ENCODE assay signal across 1 cellular context in genomic region chr17:7308625-7309433, GRCh38.
TF ChIP-seq lines count a peak whose summit lies in the region.

No MANE protein-coding gene starts in this region.

TF ChIP-seq in WTC11, 78 proteins besides CTCF, POLR2A, EP300 and RAD21 (continued from another document):
- TF ChIP-seq ZNF281 (CRISPR knock-in tag; IDR thresholded peaks at IDR 0.05) = no peak
- TF ChIP-seq OVOL2 (CRISPR knock-in tag; IDR thresholded peaks at IDR 0.05; ENCODE audit: borderline replicate concordance) = no peak
- 0 out of 2 replicates have a peak, but pooled peaks have one; percentile 44 for TF ChIP-seq ZNF121 (CRISPR knock-in tag; IDR thresholded peaks at IDR 0.05)
- TF ChIP-seq EMX1 (CRISPR knock-in tag; IDR thresholded peaks at IDR 0.05) = peak; percentile 64; the same call in 1 of the 2 replicates
- no peak for TF ChIP-seq ELF4 (CRISPR knock-in tag; IDR thresholded peaks at IDR 0.05; ENCODE audit: low read depth)
- no peak for TF ChIP-seq ATF1 (CRISPR knock-in tag; IDR thresholded peaks at IDR 0.05)
- no peak for TF ChIP-seq GABPB1 (CRISPR knock-in tag; IDR thresholded peaks at IDR 0.05)
- TF ChIP-seq SP1 (CRISPR knock-in tag; conservative IDR thresholded peaks at IDR 0.05) = 0 out of 2 replicates have a peak, but pooled peaks have one; percentile 36
- TF ChIP-seq CREB1 (CRISPR knock-in tag; IDR thresholded peaks at IDR 0.05) = no peak
- TF ChIP-seq, protein P1, sequence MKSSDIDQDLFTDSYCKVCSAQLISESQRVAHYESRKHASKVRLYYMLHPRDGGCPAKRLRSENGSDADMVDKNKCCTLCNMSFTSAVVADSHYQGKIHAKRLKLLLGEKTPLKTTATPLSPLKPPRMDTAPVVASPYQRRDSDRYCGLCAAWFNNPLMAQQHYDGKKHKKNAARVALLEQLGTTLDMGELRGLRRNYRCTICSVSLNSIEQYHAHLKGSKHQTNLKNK (CRISPR knock-in tag; IDR thresholded peaks at IDR 0.05) = no peak; the same call in 1 of the 2 replicates
- TF ChIP-seq FOXJ3 (CRISPR knock-in tag; IDR thresholded peaks at IDR 0.05; ENCODE audit: borderline replicate concordance) = no peak
- TF ChIP-seq SMAD3 (CRISPR knock-in tag; IDR thresholded peaks at IDR 0.05; ENCODE audit: borderline replicate concordance) = no peak
- TF ChIP-seq, protein P2, sequence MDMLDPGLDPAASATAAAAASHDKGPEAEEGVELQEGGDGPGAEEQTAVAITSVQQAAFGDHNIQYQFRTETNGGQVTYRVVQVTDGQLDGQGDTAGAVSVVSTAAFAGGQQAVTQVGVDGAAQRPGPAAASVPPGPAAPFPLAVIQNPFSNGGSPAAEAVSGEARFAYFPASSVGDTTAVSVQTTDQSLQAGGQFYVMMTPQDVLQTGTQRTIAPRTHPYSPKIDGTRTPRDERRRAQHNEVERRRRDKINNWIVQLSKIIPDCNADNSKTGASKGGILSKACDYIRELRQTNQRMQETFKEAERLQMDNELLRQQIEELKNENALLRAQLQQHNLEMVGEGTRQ (CRISPR knock-in tag; IDR thresholded peaks at IDR 0.05) = no peak
- no peak for TF ChIP-seq ZNF219 (CRISPR knock-in tag; IDR thresholded peaks at IDR 0.05; ENCODE audit: borderline replicate concordance)
- TF ChIP-seq HMGA2 (CRISPR knock-in tag; IDR thresholded peaks at IDR 0.05) = no peak
- TF ChIP-seq, protein P3, sequence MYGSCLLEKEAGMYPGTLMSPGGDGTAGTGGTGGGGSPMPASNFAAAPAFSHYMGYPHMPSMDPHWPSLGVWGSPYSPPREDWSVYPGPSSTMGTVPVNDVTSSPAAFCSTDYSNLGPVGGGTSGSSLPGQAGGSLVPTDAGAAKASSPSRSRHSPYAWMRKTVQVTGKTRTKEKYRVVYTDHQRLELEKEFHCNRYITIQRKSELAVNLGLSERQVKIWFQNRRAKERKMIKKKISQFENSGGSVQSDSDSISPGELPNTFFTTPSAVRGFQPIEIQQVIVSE (CRISPR knock-in tag; IDR thresholded peaks at IDR 0.05; ENCODE audit: borderline replicate concordance) = no peak
- TF ChIP-seq NR3C1 (CRISPR knock-in tag; conservative IDR thresholded peaks at IDR 0.05; ENCODE audit: low read depth) = no peak
- TF ChIP-seq, protein P4, sequence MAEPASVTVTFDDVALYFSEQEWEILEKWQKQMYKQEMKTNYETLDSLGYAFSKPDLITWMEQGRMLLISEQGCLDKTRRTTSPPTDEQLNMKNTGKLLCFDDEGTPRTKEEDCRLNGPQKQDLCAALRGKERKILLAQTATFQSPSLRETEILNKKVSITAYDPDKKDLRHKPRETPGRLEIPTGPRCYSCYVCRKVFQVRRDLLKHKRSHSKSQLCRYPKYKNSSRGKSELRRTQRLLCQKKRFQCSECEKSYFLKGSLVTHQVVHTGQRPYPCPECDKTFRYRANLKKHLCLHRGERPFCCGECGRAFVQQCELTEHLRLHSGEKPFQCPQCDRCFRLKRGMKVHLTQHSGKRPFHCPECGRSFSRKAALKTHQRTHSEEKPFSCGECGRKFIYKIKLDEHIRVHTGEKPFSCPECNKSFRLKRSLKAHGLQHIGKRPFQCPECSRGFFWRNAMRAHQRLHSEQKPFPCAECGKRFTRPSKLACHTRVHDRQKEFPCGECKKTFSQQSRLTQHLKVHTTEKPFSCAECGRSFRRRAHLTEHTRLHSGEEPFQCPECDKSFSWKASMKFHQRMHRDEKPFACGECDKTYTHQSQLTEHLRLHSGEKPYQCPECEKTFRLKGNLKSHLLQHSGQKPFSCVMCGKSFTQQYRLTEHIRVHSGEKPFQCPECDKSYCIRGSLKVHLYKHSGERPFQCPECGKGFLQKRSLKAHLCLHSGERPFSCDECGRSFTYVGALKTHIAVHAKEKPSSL (CRISPR knock-in tag; conservative IDR thresholded peaks at IDR 0.05) = peak; percentile 52; the same call in 1 of the 2 replicates
- TF ChIP-seq NR2C2 (CRISPR knock-in tag; IDR thresholded peaks at IDR 0.05) = no peak
- TF ChIP-seq CREM (CRISPR knock-in tag; IDR thresholded peaks at IDR 0.05) = no peak
- no peak for TF ChIP-seq NR1H2 (CRISPR knock-in tag; IDR thresholded peaks at IDR 0.05)
- TF ChIP-seq ZNF317 (CRISPR knock-in tag; IDR thresholded peaks at IDR 0.05; ENCODE audit: borderline replicate concordance, low read depth) = no peak
- TF ChIP-seq, protein P5, sequence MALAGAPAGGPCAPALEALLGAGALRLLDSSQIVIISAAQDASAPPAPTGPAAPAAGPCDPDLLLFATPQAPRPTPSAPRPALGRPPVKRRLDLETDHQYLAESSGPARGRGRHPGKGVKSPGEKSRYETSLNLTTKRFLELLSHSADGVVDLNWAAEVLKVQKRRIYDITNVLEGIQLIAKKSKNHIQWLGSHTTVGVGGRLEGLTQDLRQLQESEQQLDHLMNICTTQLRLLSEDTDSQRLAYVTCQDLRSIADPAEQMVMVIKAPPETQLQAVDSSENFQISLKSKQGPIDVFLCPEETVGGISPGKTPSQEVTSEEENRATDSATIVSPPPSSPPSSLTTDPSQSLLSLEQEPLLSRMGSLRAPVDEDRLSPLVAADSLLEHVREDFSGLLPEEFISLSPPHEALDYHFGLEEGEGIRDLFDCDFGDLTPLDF (CRISPR knock-in tag; IDR thresholded peaks at IDR 0.05) = no peak
- TF ChIP-seq NFATC4 (CRISPR knock-in tag; IDR thresholded peaks at IDR 0.05) = peak; percentile 20; the same call in 1 of the 2 replicates
- no peak for TF ChIP-seq GRHL2 (CRISPR knock-in tag; IDR thresholded peaks at IDR 0.05; ENCODE audit: insufficient replicate concordance, severe bottlenecking)
- TF ChIP-seq, protein P6, sequence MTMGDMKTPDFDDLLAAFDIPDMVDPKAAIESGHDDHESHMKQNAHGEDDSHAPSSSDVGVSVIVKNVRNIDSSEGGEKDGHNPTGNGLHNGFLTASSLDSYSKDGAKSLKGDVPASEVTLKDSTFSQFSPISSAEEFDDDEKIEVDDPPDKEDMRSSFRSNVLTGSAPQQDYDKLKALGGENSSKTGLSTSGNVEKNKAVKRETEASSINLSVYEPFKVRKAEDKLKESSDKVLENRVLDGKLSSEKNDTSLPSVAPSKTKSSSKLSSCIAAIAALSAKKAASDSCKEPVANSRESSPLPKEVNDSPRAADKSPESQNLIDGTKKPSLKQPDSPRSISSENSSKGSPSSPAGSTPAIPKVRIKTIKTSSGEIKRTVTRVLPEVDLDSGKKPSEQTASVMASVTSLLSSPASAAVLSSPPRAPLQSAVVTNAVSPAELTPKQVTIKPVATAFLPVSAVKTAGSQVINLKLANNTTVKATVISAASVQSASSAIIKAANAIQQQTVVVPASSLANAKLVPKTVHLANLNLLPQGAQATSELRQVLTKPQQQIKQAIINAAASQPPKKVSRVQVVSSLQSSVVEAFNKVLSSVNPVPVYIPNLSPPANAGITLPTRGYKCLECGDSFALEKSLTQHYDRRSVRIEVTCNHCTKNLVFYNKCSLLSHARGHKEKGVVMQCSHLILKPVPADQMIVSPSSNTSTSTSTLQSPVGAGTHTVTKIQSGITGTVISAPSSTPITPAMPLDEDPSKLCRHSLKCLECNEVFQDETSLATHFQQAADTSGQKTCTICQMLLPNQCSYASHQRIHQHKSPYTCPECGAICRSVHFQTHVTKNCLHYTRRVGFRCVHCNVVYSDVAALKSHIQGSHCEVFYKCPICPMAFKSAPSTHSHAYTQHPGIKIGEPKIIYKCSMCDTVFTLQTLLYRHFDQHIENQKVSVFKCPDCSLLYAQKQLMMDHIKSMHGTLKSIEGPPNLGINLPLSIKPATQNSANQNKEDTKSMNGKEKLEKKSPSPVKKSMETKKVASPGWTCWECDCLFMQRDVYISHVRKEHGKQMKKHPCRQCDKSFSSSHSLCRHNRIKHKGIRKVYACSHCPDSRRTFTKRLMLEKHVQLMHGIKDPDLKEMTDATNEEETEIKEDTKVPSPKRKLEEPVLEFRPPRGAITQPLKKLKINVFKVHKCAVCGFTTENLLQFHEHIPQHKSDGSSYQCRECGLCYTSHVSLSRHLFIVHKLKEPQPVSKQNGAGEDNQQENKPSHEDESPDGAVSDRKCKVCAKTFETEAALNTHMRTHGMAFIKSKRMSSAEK (CRISPR knock-in tag; IDR thresholded peaks at IDR 0.05; ENCODE audit: borderline replicate concordance) = 0 out of 2 replicates have a peak, but pooled peaks have one; percentile 11
- TF ChIP-seq JAZF1 (CRISPR knock-in tag; IDR thresholded peaks at IDR 0.05) = no peak
- TF ChIP-seq PRRX2 (CRISPR knock-in tag; IDR thresholded peaks at IDR 0.05) = 0 out of 2 replicates have a peak, but pooled peaks have one; percentile 75
- no peak for TF ChIP-seq TCF7 (CRISPR knock-in tag; IDR thresholded peaks at IDR 0.05; ENCODE audit: low read depth)
- no peak for TF ChIP-seq IRF1 (CRISPR knock-in tag; IDR thresholded peaks at IDR 0.05)
- TF ChIP-seq RELA (CRISPR knock-in tag; IDR thresholded peaks at IDR 0.05; ENCODE audit: borderline replicate concordance) = no peak
- TF ChIP-seq, protein P7, sequence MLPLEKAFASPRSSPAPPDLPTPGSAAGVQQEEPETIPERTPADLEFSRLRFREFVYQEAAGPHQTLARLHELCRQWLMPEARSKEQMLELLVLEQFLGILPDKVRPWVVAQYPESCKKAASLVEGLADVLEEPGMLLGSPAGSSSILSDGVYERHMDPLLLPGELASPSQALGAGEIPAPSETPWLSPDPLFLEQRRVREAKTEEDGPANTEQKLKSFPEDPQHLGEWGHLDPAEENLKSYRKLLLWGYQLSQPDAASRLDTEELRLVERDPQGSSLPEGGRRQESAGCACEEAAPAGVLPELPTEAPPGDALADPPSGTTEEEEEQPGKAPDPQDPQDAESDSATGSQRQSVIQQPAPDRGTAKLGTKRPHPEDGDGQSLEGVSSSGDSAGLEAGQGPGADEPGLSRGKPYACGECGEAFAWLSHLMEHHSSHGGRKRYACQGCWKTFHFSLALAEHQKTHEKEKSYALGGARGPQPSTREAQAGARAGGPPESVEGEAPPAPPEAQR (CRISPR knock-in tag; IDR thresholded peaks at IDR 0.05) = no peak
- TF ChIP-seq AR (CRISPR knock-in tag; IDR thresholded peaks at IDR 0.05) = no peak
